Comparison of ENCODE assay signal across 20 cellular contexts in genomic region chr12:103273645-103274044, GRCh38.
DNase-seq lines count a peak whose midpoint lies in the region; ATAC-seq and TF ChIP-seq lines count a peak whose summit lies in the region.
"Had no signal": no experiment of that assay in that cellular context is flagged by ENCODE, and none has a peak within 500 bp of the region (broad histone marks: within the 10 kb centered on the region; RNA-seq: fewer than 3 reads in every experiment).

No MANE protein-coding gene starts in this region.

- peak overlapping the region; percentile 15 for H3K4me2 ChIP-seq in OCI-LY3 (ENCODE audit: low read length)
- H3K4me2 ChIP-seq: neural progenitor cell had no signal

- H2AFZ ChIP-seq in OCI-LY3 (ENCODE audit: low read depth, low read length): no peak overlapping the region
- H2AFZ ChIP-seq: neural progenitor cell had no signal

- H3K79me2 ChIP-seq in OCI-LY3 (ENCODE audit: low read length): no peaks in the 10 kb centered on the region

- CTCF ChIA-PET in activated CD4-positive, alpha-beta memory T cell treated with anti-CD3 and anti-CD28 coated beads for 36 hours (lab: Charles Lee): no interaction called here

- H3K4me3 Mint-ChIP-seq in HFFc6: no peak overlapping the region
- no peak overlapping the region for H3K4me3 Mint-ChIP-seq in activated CD4-positive, alpha-beta memory T cell treated with anti-CD3 and anti-CD28 coated beads for 36 hours
- H3K4me3 Mint-ChIP-seq: immature natural killer cell, neural progenitor cell, T-cell had no signal

- no peaks in the 10 kb centered on the region for H3K4me1 Mint-ChIP-seq in HFFc6 (ENCODE audit: low read depth)
- H3K4me1 Mint-ChIP-seq in activated CD4-positive, alpha-beta memory T cell treated with anti-CD3 and anti-CD28 coated beads for 36 hours (ENCODE audit: low read depth): peaks cover 9% of the 10 kb centered on the region

- no peak overlapping the region for H3K9ac ChIP-seq in OCI-LY3 (ENCODE audit: low read length)
- H3K9ac ChIP-seq: neural progenitor cell had no signal

- no peaks in the 10 kb centered on the region for H3K36me3 Mint-ChIP-seq in HFFc6 (ENCODE audit: low read depth)
- H3K36me3 Mint-ChIP-seq in activated CD4-positive, alpha-beta memory T cell treated with anti-CD3 and anti-CD28 coated beads for 36 hours: no peaks in the 10 kb centered on the region
- H3K36me3 Mint-ChIP-seq: immature natural killer cell, neural progenitor cell, T-cell had no signal

- H3K27ac ChIP-seq in OCI-LY3 (ENCODE audit: low read length): no peak overlapping the region
- H3K27ac ChIP-seq: epithelial cell of prostate, neural progenitor cell, RWPE1, WERI-Rb-1 had no signal

- peak; percentile 56 for ATAC-seq in HG03196 (IDR thresholded peaks at IDR 0.05; ENCODE audit: unreplicated experiment)
- ATAC-seq: T-cell had no signal

- peaks cover 22% of the 10 kb centered on the region for H3K9me3 Mint-ChIP-seq in HFFc6
- no peaks in the 10 kb centered on the region for H3K9me3 Mint-ChIP-seq in activated CD4-positive, alpha-beta memory T cell treated with anti-CD3 and anti-CD28 coated beads for 36 hours
- H3K9me3 Mint-ChIP-seq: neural progenitor cell, T-cell had no signal

- POLR2A ChIA-PET in activated CD4-positive, alpha-beta memory T cell treated with anti-CD3 and anti-CD28 coated beads for 36 hours (lab: Charles Lee): no interaction called here

- no peak overlapping the region for H3K27ac Mint-ChIP-seq in HFFc6
- H3K27ac Mint-ChIP-seq in activated CD4-positive, alpha-beta memory T cell treated with anti-CD3 and anti-CD28 coated beads for 36 hours: no peak overlapping the region
- H3K27ac Mint-ChIP-seq: immature natural killer cell, neural progenitor cell, T-cell had no signal

- H3K27me3 ChIP-seq in OCI-LY3 (ENCODE audit: low read depth, low read length): no peaks in the 10 kb centered on the region
- H3K27me3 ChIP-seq: neural progenitor cell had no signal

- H3K36me3 ChIP-seq in OCI-LY3 (replicated peaks; ENCODE audit: low read depth, low read length): no peaks in the 10 kb centered on the region
- H3K36me3 ChIP-seq: neural progenitor cell, WERI-Rb-1 had no signal

- TF ChIP-seq CTCF in GM12865 (IDR thresholded peaks at IDR 0.05; ENCODE audit: insufficient read depth, low read depth, low read length, missing control alignments) (no peak), OCI-LY3 (IDR thresholded peaks at IDR 0.05; ENCODE audit: low read depth, low read length) (no peak), HFFc6 (IDR thresholded peaks at IDR 0.05) (no peak)

- H3K9me3 ChIP-seq in OCI-LY3 (ENCODE audit: insufficient read depth, low read length): no peaks in the 10 kb centered on the region

- peak; percentile 34 for DNase-seq in COLO668 (lab: John Stamatoyannopoulos, UW; ENCODE audit: unreplicated experiment)
- DNase-seq in GM12865 (ENCODE audit: low read depth): peak; percentile 12
- DNase-seq in HFFc6: no peak
- no peak for DNase-seq in ureter (ENCODE audit: low spot score)
- DNase-seq in activated CD4-positive, alpha-beta memory T cell treated with anti-CD3 and anti-CD28 coated beads for 36 hours: no peak
- DNase-seq in effector CD4-positive, alpha-beta T cell: no peak
- DNase-seq: activated gamma-delta T cell, aorta, GOT3, immature natural killer cell, IMR-90, mesenchymal stem cell, NCI-H526 treated with DMSO at 0.1 percent for 48 hours, T-cell, WERI-Rb-1 had no signal

- no peaks in the 10 kb centered on the region for H3K27me3 Mint-ChIP-seq in HFFc6 (ENCODE audit: insufficient read depth)
- H3K27me3 Mint-ChIP-seq in activated CD4-positive, alpha-beta memory T cell treated with anti-CD3 and anti-CD28 coated beads for 36 hours: no peaks in the 10 kb centered on the region
- H3K27me3 Mint-ChIP-seq: T-cell had no signal

- H4K20me1 ChIP-seq in OCI-LY3 (ENCODE audit: insufficient read depth, low read length): no peaks in the 10 kb centered on the region

- intact Hi-C loops in activated CD4-positive, alpha-beta memory T cell treated with anti-CD3 and anti-CD28 coated beads for 36 hours (cut with micrococcal nuclease): no loop called here

- H3K4me3 ChIP-seq in GM12865 (ENCODE audit: low read depth, low read length) (no peak overlapping the region), OCI-LY3 (ENCODE audit: low read length) (no peak overlapping the region)
- H3K4me3 ChIP-seq: neural progenitor cell had no signal

- peaks cover 40% of the 10 kb centered on the region for H3K4me1 ChIP-seq in OCI-LY3 (ENCODE audit: low read length)
- H3K4me1 ChIP-seq: neural progenitor cell had no signal

Comparison
In these comparisons a context has a peak if more than half of its experiments do, and no peak if none do; other contexts are left out.
1. DNase-seq: peak in COLO668 (single experiment) and GM12865 (single experiment); none in HFFc6 (single experiment), ureter (single experiment), activated CD4-positive, alpha-beta memory T cell treated with anti-CD3 and anti-CD28 coated beads for 36 hours (single experiment) and effector CD4-positive, alpha-beta T cell (single experiment).